1 cellular context compared by ENCODE assay signal in the genomic region with DNA sequence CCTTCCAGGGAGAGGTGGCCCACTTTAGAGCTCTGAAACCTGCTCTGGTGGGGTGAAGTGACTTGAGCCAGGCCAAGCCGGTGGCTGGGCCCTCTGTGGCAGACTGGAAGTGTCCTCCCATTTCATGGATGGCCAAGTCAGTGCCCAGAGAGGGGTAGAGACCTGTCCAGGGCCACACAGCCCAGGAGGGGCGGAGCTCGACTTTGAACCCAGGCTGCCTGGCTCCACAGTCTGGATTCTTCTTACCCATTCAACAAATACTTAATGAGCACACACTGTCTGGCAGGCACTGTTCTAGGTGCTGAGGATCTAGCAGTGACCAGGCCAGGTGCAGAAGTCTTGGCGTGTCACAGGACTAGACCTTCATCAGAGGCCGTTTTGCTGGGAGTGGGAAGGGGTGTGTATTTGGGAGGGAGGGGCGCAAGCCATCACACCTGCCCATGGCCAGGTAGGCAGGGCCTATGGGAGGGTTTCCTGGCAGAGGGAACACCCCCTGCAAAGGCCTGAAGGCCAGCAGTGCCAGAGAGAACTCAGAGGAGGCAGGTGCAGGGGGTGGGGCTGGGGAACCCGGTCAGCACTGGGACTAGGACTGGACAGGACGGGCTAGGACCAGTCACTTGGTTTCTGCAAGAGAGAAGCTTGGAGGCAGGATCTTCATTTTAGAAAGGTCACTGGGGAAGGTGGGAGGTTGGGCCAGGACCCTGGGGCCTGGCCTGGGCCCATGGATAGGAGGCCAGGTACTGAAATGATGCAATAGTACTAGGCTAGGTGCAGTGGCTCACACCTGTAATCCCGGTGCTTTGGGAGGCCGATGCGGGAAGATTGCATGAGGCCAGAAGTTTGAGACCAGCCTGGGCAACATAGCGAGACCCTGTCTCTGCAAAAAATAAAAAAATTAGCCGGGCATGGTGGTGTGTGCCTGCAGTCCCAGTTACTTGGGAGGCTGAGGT.
TF ChIP-seq lines count a peak whose summit lies in the region.

No MANE protein-coding gene starts in this region.

TF ChIP-seq in GM23338, 12 proteins besides CTCF, POLR2A, EP300 and RAD21 (continued from another document):
- TF ChIP-seq ZNF114 (CRISPR knock-in tag; IDR thresholded peaks at IDR 0.05): no peak
- TF ChIP-seq, protein P1, sequence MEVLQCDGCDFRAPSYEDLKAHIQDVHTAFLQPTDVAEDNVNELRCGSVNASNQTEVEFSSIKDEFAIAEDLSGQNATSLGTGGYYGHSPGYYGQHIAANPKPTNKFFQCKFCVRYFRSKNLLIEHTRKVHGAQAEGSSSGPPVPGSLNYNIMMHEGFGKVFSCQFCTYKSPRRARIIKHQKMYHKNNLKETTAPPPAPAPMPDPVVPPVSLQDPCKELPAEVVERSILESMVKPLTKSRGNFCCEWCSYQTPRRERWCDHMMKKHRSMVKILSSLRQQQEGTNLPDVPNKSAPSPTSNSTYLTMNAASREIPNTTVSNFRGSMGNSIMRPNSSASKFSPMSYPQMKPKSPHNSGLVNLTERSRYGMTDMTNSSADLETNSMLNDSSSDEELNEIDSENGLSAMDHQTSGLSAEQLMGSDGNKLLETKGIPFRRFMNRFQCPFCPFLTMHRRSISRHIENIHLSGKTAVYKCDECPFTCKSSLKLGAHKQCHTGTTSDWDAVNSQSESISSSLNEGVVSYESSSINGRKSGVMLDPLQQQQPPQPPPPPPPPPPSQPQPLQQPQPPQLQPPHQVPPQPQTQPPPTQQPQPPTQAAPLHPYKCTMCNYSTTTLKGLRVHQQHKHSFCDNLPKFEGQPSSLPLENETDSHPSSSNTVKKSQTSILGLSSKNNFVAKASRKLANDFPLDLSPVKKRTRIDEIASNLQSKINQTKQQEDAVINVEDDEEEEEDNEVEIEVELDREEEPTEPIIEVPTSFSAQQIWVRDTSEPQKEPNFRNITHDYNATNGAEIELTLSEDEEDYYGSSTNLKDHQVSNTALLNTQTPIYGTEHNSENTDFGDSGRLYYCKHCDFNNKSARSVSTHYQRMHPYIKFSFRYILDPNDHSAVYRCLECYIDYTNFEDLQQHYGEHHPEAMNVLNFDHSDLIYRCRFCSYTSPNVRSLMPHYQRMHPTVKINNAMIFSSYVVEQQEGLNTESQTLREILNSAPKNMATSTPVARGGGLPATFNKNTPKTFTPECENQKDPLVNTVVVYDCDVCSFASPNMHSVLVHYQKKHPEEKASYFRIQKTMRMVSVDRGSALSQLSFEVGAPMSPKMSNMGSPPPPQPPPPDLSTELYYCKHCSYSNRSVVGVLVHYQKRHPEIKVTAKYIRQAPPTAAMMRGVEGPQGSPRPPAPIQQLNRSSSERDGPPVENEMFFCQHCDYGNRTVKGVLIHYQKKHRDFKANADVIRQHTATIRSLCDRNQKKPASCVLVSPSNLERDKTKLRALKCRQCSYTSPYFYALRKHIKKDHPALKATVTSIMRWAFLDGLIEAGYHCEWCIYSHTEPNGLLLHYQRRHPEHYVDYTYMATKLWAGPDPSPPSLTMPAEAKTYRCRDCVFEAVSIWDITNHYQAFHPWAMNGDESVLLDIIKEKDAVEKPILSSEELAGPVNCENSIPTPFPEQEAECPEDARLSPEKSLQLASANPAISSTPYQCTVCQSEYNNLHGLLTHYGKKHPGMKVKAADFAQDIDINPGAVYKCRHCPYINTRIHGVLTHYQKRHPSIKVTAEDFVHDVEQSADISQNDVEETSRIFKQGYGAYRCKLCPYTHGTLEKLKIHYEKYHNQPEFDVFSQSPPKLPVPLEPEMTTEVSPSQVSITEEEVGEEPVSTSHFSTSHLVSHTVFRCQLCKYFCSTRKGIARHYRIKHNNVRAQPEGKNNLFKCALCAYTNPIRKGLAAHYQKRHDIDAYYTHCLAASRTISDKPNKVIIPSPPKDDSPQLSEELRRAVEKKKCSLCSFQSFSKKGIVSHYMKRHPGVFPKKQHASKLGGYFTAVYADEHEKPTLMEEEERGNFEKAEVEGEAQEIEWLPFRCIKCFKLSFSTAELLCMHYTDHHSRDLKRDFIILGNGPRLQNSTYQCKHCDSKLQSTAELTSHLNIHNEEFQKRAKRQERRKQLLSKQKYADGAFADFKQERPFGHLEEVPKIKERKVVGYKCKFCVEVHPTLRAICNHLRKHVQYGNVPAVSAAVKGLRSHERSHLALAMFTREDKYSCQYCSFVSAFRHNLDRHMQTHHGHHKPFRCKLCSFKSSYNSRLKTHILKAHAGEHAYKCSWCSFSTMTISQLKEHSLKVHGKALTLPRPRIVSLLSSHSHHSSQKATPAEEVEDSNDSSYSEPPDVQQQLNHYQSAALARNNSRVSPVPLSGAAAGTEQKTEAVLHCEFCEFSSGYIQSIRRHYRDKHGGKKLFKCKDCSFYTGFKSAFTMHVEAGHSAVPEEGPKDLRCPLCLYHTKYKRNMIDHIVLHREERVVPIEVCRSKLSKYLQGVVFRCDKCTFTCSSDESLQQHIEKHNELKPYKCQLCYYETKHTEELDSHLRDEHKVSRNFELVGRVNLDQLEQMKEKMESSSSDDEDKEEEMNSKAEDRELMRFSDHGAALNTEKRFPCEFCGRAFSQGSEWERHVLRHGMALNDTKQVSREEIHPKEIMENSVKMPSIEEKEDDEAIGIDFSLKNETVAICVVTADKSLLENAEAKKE (CRISPR knock-in tag; IDR thresholded peaks at IDR 0.05): no peak
- no peak for TF ChIP-seq JUNB (IDR thresholded peaks at IDR 0.05; ENCODE audit: unreplicated experiment)
- TF ChIP-seq, protein P2, sequence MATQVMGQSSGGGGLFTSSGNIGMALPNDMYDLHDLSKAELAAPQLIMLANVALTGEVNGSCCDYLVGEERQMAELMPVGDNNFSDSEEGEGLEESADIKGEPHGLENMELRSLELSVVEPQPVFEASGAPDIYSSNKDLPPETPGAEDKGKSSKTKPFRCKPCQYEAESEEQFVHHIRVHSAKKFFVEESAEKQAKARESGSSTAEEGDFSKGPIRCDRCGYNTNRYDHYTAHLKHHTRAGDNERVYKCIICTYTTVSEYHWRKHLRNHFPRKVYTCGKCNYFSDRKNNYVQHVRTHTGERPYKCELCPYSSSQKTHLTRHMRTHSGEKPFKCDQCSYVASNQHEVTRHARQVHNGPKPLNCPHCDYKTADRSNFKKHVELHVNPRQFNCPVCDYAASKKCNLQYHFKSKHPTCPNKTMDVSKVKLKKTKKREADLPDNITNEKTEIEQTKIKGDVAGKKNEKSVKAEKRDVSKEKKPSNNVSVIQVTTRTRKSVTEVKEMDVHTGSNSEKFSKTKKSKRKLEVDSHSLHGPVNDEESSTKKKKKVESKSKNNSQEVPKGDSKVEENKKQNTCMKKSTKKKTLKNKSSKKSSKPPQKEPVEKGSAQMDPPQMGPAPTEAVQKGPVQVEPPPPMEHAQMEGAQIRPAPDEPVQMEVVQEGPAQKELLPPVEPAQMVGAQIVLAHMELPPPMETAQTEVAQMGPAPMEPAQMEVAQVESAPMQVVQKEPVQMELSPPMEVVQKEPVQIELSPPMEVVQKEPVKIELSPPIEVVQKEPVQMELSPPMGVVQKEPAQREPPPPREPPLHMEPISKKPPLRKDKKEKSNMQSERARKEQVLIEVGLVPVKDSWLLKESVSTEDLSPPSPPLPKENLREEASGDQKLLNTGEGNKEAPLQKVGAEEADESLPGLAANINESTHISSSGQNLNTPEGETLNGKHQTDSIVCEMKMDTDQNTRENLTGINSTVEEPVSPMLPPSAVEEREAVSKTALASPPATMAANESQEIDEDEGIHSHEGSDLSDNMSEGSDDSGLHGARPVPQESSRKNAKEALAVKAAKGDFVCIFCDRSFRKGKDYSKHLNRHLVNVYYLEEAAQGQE (IDR thresholded peaks at IDR 0.05; ENCODE audit: unreplicated experiment): no peak
TF ChIP-seq in GM23338: peak in this region for 0.
